ENCODE assay signal across 1 cellular context in the genomic region with DNA sequence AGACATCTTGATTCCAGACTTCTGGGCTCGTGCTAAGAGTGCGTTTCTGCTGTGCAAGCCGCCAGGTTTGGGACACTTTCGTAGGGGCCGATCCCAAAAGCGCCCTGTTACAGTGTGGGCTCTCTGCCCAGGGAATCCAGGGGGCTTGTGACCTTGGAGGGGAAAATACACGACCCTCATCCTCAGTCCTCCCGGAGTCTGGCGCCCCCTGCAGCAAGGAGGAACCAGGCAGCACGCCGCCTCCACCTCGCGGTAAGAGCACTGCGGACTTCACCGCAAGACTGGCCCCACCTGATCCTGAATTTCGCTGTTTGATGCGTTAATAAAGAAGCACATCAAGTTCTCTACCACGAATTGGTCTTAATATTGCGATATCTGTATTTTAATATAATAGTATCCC.
TF ChIP-seq lines count a peak whose summit lies in the region.

No MANE protein-coding gene starts in this region.

TF ChIP-seq in K562, 482 proteins besides CTCF, POLR2A, EP300 and RAD21:
- no peak for TF ChIP-seq HDAC2 (IDR thresholded peaks at IDR 0.05)
- TF ChIP-seq CREM (IDR thresholded peaks at IDR 0.05; ENCODE audit: low read depth) = no peak
- TF ChIP-seq, protein P1, sequence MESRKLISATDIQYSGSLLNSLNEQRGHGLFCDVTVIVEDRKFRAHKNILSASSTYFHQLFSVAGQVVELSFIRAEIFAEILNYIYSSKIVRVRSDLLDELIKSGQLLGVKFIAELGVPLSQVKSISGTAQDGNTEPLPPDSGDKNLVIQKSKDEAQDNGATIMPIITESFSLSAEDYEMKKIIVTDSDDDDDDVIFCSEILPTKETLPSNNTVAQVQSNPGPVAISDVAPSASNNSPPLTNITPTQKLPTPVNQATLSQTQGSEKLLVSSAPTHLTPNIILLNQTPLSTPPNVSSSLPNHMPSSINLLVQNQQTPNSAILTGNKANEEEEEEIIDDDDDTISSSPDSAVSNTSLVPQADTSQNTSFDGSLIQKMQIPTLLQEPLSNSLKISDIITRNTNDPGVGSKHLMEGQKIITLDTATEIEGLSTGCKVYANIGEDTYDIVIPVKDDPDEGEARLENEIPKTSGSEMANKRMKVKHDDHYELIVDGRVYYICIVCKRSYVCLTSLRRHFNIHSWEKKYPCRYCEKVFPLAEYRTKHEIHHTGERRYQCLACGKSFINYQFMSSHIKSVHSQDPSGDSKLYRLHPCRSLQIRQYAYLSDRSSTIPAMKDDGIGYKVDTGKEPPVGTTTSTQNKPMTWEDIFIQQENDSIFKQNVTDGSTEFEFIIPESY (CRISPR knock-in tag; IDR thresholded peaks at IDR 0.05) = peak; percentile 99
- TF ChIP-seq, protein P2, sequence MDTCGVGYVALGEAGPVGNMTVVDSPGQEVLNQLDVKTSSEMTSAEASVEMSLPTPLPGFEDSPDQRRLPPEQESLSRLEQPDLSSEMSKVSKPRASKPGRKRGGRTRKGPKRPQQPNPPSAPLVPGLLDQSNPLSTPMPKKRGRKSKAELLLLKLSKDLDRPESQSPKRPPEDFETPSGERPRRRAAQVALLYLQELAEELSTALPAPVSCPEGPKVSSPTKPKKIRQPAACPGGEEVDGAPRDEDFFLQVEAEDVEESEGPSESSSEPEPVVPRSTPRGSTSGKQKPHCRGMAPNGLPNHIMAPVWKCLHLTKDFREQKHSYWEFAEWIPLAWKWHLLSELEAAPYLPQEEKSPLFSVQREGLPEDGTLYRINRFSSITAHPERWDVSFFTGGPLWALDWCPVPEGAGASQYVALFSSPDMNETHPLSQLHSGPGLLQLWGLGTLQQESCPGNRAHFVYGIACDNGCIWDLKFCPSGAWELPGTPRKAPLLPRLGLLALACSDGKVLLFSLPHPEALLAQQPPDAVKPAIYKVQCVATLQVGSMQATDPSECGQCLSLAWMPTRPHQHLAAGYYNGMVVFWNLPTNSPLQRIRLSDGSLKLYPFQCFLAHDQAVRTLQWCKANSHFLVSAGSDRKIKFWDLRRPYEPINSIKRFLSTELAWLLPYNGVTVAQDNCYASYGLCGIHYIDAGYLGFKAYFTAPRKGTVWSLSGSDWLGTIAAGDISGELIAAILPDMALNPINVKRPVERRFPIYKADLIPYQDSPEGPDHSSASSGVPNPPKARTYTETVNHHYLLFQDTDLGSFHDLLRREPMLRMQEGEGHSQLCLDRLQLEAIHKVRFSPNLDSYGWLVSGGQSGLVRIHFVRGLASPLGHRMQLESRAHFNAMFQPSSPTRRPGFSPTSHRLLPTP (IDR thresholded peaks at IDR 0.05; ENCODE audit: borderline replicate concordance, extremely low read depth, insufficient read length) = no peak
- TF ChIP-seq ATF3 (IDR thresholded peaks at IDR 0.05) = 0 out of 2 replicates have a peak, but pooled peaks have one; percentile 42
- TF ChIP-seq ATF3 (CRISPR knock-in tag; conservative IDR thresholded peaks at IDR 0.05) = no peak
- no peak for TF ChIP-seq DACH1 (IDR thresholded peaks at IDR 0.05; ENCODE audit: partially characterized antibody)
- peak; percentile 54 for TF ChIP-seq CTCFL (IDR thresholded peaks at IDR 0.05; ENCODE audit: borderline replicate concordance, insufficient read depth, low read depth, low read length, poor library complexity, severe bottlenecking)
